18 cellular contexts compared by ENCODE assay signal in genomic region chr5:141834331-141834730, GRCh38.
"Had no signal": no experiment of that assay in that cellular context is flagged by ENCODE, and none has a peak within 500 bp of the region (broad histone marks: within the 10 kb centered on the region; RNA-seq: fewer than 3 reads in every experiment).

No MANE protein-coding gene starts in this region.

- H3K36me3 ChIP-seq: sigmoid colon, spleen, thoracic aorta had no signal

- H3K27ac ChIP-seq: hepatocyte, sigmoid colon, spleen, thoracic aorta had no signal

- H3K4me2 ChIP-seq: hepatocyte had no signal

- H3K79me2 ChIP-seq: hepatocyte had no signal

- FAIRE-seq: bronchial epithelial cell had no signal

- H3K9me3 ChIP-seq: sigmoid colon, spleen, thoracic aorta had no signal

- H3K27me3 ChIP-seq: dorsolateral prefrontal cortex, hepatocyte had no signal

- ATAC-seq: activated naive CD8-positive, alpha-beta T cell treated with anti-CD3 and anti-CD28 coated beads, Interleukin-2, amount 50 U/mL, for 24 hours; activated T-helper 17 cell treated with anti-CD3 and anti-CD28 coated beads, Interleukin-2, amount 50 U/mL, for 72 hours; left ventricle myocardium superior; stimulated activated naive CD8-positive, alpha-beta T cell treated with anti-CD3 and anti-CD28 coated beads, Interleukin-15, amount 100 ng/mL, for 72 hours; T-cell had no signal

- H3K4me3 ChIP-seq: dorsolateral prefrontal cortex, hepatocyte, sigmoid colon, spleen, thoracic aorta had no signal

- H2AFZ ChIP-seq: hepatocyte had no signal

- DNase-seq: activated CD4-positive, alpha-beta T cell treated with anti-CD3 and anti-CD28 coated beads for 1 hour; activated CD4-positive, alpha-beta T cell treated with anti-CD3 and anti-CD28 coated beads, Interleukin-2, amount 50 U/mL, for 4 hours; activated naive CD4-positive, alpha-beta T cell treated with Interleukin-2 at 50 U/mL for 16 hours; activated naive CD8-positive, alpha-beta T cell treated with anti-CD3 and anti-CD28 coated beads, Interleukin-2, amount 50 U/mL, for 24 hours; aorta; dorsolateral prefrontal cortex; endodermal cell; erythroblast; left ventricle myocardium superior; sigmoid colon; spleen; stimulated activated naive CD8-positive, alpha-beta T cell treated with anti-CD3 and anti-CD28 coated beads, Interleukin-15, amount 100 ng/mL, for 72 hours; T-cell; T-helper 9 cell had no signal
